ENCODE assay signal across 17 cellular contexts in the genomic region with DNA sequence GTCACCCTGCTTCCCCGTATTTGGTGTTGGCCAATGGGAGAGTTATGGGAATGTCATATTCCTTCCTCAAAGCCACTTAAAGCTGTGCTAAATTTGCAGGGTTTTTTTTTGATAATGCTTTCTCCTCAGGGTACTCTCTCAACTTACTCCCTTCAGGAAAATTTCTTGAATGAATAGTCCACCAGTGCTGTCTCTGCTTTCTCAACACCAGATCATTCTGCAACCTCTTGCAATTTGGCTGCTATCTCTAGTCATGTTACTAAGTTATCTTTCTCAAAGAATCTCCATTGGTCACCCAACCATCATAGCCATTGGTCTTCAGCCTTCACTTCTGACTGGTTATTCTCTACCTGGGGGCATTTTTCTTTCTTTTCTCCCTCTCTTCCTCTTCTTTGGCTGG. TPM values are rescaled to one million over a fixed set of nuclear protein-coding genes. Genes with fewer than 3 reads are reported as not detected.
DNase-seq lines count a peak whose midpoint lies in the region; ATAC-seq and TF ChIP-seq lines count a peak whose summit lies in the region.
"Had no signal": no experiment of that assay in that cellular context is flagged by ENCODE, and none has a peak within 500 bp of the region (broad histone marks: within the 10 kb centered on the region; RNA-seq: fewer than 3 reads in every experiment).

No MANE protein-coding gene starts in this region.

- no peak for ATAC-seq in activated CD4-positive, alpha-beta T cell treated with anti-CD3 and anti-CD28 coated beads for 36 hours
- ATAC-seq in GM21423 (IDR thresholded peaks at IDR 0.05; ENCODE audit: unreplicated experiment), result no peak
- ATAC-seq: A549 had no signal

- H3K27ac Mint-ChIP-seq in activated CD4-positive, alpha-beta T cell treated with anti-CD3 and anti-CD28 coated beads for 36 hours, result peak overlapping the region; percentile 96
- H3K27ac Mint-ChIP-seq in activated naive CD8-positive, alpha-beta T cell treated with anti-CD3 and anti-CD28 coated beads for 36 hours, result peak overlapping the region; percentile 97
- H3K27ac Mint-ChIP-seq: endodermal cell had no signal

- H2AK5ac ChIP-seq in trophoblast cell (ENCODE audit: low read length), result no peak overlapping the region

- no peak overlapping the region for H2BK120ac ChIP-seq in trophoblast cell (ENCODE audit: insufficient read depth, low read length, poor library complexity)

- H2BK5ac ChIP-seq in trophoblast cell (ENCODE audit: low read depth, low read length, poor library complexity), result no peak overlapping the region

- H3K79me2 ChIP-seq in KMS-11 (ENCODE audit: insufficient read depth, low read depth) (peaks cover 41% of the 10 kb centered on the region), trophoblast cell (ENCODE audit: control insufficient read depth, insufficient read depth, low read length, poor library complexity) (no peaks in the 10 kb centered on the region)

- H3K4me3 ChIP-seq in KMS-11 (IDR thresholded peaks at IDR 0.05; ENCODE audit: insufficient read depth, low read depth, low read length) (no peak overlapping the region), trophoblast cell (ENCODE audit: low read depth, low read length) (no peak overlapping the region)
- H3K4me3 ChIP-seq: A549, cardiac muscle cell, sigmoid colon had no signal

- no peaks in the 10 kb centered on the region for H3K79me1 ChIP-seq in trophoblast cell (ENCODE audit: low read length)

- H3K23ac ChIP-seq in trophoblast cell (ENCODE audit: low read length), result no peak overlapping the region

- no CpG with 5 or more reads among the region's 1 CpG for WGBS in trophoblast cell (ENCODE audit: extremely low coverage, insufficient coverage, insufficient read length)

- no peaks in the 10 kb centered on the region for H3K36me3 ChIP-seq in KMS-11 (ENCODE audit: insufficient read depth)
- H3K36me3 ChIP-seq in trophoblast cell (ENCODE audit: control insufficient read depth in 1 of 2, insufficient read depth in 2 of 2, low read length in 2 of 2), result no peaks in the 10 kb centered on the region
- H3K36me3 ChIP-seq: cardiac muscle cell, sigmoid colon had no signal

- H3K27me3 ChIP-seq in KMS-11 (ENCODE audit: insufficient read depth, low read depth), result no peaks in the 10 kb centered on the region
- no peaks in the 10 kb centered on the region for H3K27me3 ChIP-seq in trophoblast cell (ENCODE audit: insufficient read depth, low read length)
- H3K27me3 ChIP-seq: cardiac muscle cell, sigmoid colon had no signal

- no peak overlapping the region for H4K91ac ChIP-seq in trophoblast cell (ENCODE audit: low read depth, low read length)

- no peaks in the 10 kb centered on the region for H3K9me3 Mint-ChIP-seq in activated CD4-positive, alpha-beta T cell treated with anti-CD3 and anti-CD28 coated beads for 36 hours (ENCODE audit: low read depth)
- peaks cover 3% of the 10 kb centered on the region for H3K9me3 Mint-ChIP-seq in activated naive CD8-positive, alpha-beta T cell treated with anti-CD3 and anti-CD28 coated beads for 36 hours
- H3K9me3 Mint-ChIP-seq: endodermal cell had no signal

- no peak overlapping the region for H4K8ac ChIP-seq in trophoblast cell (ENCODE audit: low read depth, low read length)

- POLR2A ChIA-PET in activated CD4-positive, alpha-beta T cell treated with anti-CD3 and anti-CD28 coated beads for 36 hours (lab: Charles Lee), result interaction anchor here (0.8 to 2.2 kb wide), 3 partner anchors 14 to 27 kb away, joined by 3 to 12 read pairs (median 4); partner anchors contain the start of gene TNFAIP8

- peaks cover 41% of the 10 kb centered on the region for H3K36me3 Mint-ChIP-seq in activated CD4-positive, alpha-beta T cell treated with anti-CD3 and anti-CD28 coated beads for 36 hours (ENCODE audit: low read depth)
- H3K36me3 Mint-ChIP-seq in activated naive CD8-positive, alpha-beta T cell treated with anti-CD3 and anti-CD28 coated beads for 36 hours, result peaks cover 51% of the 10 kb centered on the region

- H3K4me1 ChIP-seq in KMS-11 (ENCODE audit: low read depth, poor library complexity, severe bottlenecking), result peaks cover 89% of the 10 kb centered on the region
- peaks cover 8 to 17% of the 10 kb centered on the region in 2 experiments for H3K4me1 ChIP-seq in trophoblast cell (ENCODE audit: control insufficient read depth in 1 of 2, insufficient read depth in 2 of 2, low read length in 2 of 2)
- H3K4me1 ChIP-seq: A549 had no signal

- H3K18ac ChIP-seq in trophoblast cell (ENCODE audit: low read length), result no peak overlapping the region

- no peak overlapping the region for H4K12ac ChIP-seq in trophoblast cell (ENCODE audit: low read depth, low read length)

- peak overlapping the region; percentile 97 for H3K27ac ChIP-seq in KMS-11
- peak overlapping the region; percentile 42 for H3K27ac ChIP-seq in trophoblast cell (ENCODE audit: low read depth, low read length)
- H3K27ac ChIP-seq: A549, cardiac muscle cell had no signal

- H3K4ac ChIP-seq in trophoblast cell (ENCODE audit: low read depth, low read length), result no peak overlapping the region

- CTCF ChIA-PET in activated CD4-positive, alpha-beta T cell treated with anti-CD3 and anti-CD28 coated beads for 36 hours (lab: Charles Lee), result interaction anchor here (0.9 to 6.0 kb wide), 12 partner anchors 8 to 271 kb away, joined by 3 to 38 read pairs (median 7); partner anchors contain the start of genes DMXL1 and TNFAIP8

- no peaks in the 10 kb centered on the region for H4K20me1 ChIP-seq in KMS-11 (ENCODE audit: insufficient read depth)

- H3K14ac ChIP-seq in trophoblast cell (ENCODE audit: low read length), result no peak overlapping the region

- H2AFZ ChIP-seq in KMS-11 (ENCODE audit: low read depth) (no peak overlapping the region), trophoblast cell (ENCODE audit: insufficient read depth, low read length, poor library complexity) (no peak overlapping the region)

- no peak overlapping the region for H2BK12ac ChIP-seq in trophoblast cell (ENCODE audit: low read length)

- intact Hi-C loops in activated CD4-positive, alpha-beta T cell treated with anti-CD3 and anti-CD28 coated beads for 36 hours (cut with DNase I, micrococcal nuclease), result loop anchor here (1.0 to 5.0 kb wide), 7 partner anchors 13 to 355 kb away; partner anchors contain the start of gene DTWD2 (in 1 of the 2)

- peak overlapping the region; percentile 71 for H3K4me3 Mint-ChIP-seq in activated CD4-positive, alpha-beta T cell treated with anti-CD3 and anti-CD28 coated beads for 36 hours
- peak overlapping the region; percentile 74 for H3K4me3 Mint-ChIP-seq in activated naive CD8-positive, alpha-beta T cell treated with anti-CD3 and anti-CD28 coated beads for 36 hours
- H3K4me3 Mint-ChIP-seq: endodermal cell had no signal

- DNase-seq in activated CD4-positive, alpha-beta T cell treated with anti-CD3 and anti-CD28 coated beads for 36 hours, result no peak
- DNase-seq in activated CD4-positive, alpha-beta T cell treated with anti-CD3 and anti-CD28 coated beads, Interleukin-2, amount 50 U/mL, for 48 hours, result no peak
- no peak for DNase-seq in activated naive CD8-positive, alpha-beta T cell treated with anti-CD3 and anti-CD28 coated beads for 36 hours
- DNase-seq in trophoblast cell (no peak), glomerular visceral epithelial cell (ENCODE audit: extremely low spot score) (no peak)
- no peak for DNase-seq in NK-92 treated with Interleukin-12 subunit alpha and Interleukin-12 subunit beta, amount 100 ng/mL, for 24 hours (lab: John Stamatoyannopoulos, UW)
- DNase-seq: activated effector memory CD4-positive, alpha-beta T cell treated with Interleukin-2 at 50 U/mL for 16 hours; DMS 273 treated with DMSO at 0.1 percent for 48 hours; endodermal cell; mesendoderm; NCI-H2171; sigmoid colon; SK-N-SH had no signal

- H3K4me1 Mint-ChIP-seq in activated CD4-positive, alpha-beta T cell treated with anti-CD3 and anti-CD28 coated beads for 36 hours, result peaks cover 98% of the 10 kb centered on the region
- H3K4me1 Mint-ChIP-seq in activated naive CD8-positive, alpha-beta T cell treated with anti-CD3 and anti-CD28 coated beads for 36 hours, result peaks cover 92% of the 10 kb centered on the region

- H3K9me3 ChIP-seq in trophoblast cell (ENCODE audit: insufficient read depth, low read depth, low read length), result no peaks in the 10 kb centered on the region
- H3K9me3 ChIP-seq: A549, sigmoid colon, SK-N-SH had no signal

- H3K27me3 Mint-ChIP-seq in activated CD4-positive, alpha-beta T cell treated with anti-CD3 and anti-CD28 coated beads for 36 hours, result no peaks in the 10 kb centered on the region
- no peaks in the 10 kb centered on the region for H3K27me3 Mint-ChIP-seq in activated naive CD8-positive, alpha-beta T cell treated with anti-CD3 and anti-CD28 coated beads for 36 hours

- peak overlapping the region; percentile 95 for H3K4me2 ChIP-seq in KMS-11
- H3K4me2 ChIP-seq in trophoblast cell (ENCODE audit: low read length), result no peak overlapping the region
- H3K4me2 ChIP-seq: A549, SK-N-SH had no signal

- no peak overlapping the region; the same call in 1 of the 2 replicates for H3K9ac ChIP-seq in KMS-11
- no peak overlapping the region for H3K9ac ChIP-seq in trophoblast cell (ENCODE audit: low read length)
- H3K9ac ChIP-seq: SK-N-SH had no signal

- TF ChIP-seq CTCF in KMS-11 (conservative IDR thresholded peaks at IDR 0.05; ENCODE audit: low read depth, low read length), result no peak

RNA-seq across cellular contexts. Expression of gene TNFAIP8, which starts 13.4 kb away (rescaled TPM):
- total RNA-seq in activated CD4-positive, alpha-beta T cell treated with anti-CD3 and anti-CD28 coated beads for 36 hours, result 100 to 1,000 TPM; 166 to 171 TPM
- total RNA-seq in activated naive CD8-positive, alpha-beta T cell treated with anti-CD3 and anti-CD28 coated beads for 36 hours, result 100 to 1,000 TPM; 176 to 178 TPM
- polyA plus RNA-seq in trophoblast cell (2013), result 58.8 and 59.8 TPM in 2 replicates
